8 cellular contexts compared by ENCODE assay signal in the genomic region with DNA sequence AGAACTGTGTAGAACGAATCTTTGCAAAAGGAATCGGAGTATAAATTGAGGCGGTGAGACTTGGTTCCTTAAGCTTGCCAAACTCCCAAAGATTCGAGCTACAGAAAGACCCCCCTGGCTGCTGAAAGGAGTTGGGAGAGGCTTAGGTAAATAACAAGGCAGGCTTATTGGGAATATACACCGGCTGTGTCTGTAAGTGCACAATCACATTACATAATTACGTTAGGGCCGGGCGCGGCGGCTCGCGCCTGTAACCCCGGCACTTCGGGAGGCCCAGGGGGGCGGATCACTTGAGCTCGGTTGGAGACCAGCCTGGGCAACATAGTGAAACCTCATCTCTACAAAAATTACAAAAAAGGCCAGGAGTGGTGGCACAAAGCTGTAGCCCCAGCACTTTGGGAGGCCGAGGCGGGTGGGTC. TPM values are rescaled to one million over a fixed set of nuclear protein-coding genes. Genes with fewer than 3 reads are reported as not detected.
DNase-seq lines count a peak whose midpoint lies in the region; ATAC-seq and TF ChIP-seq lines count a peak whose summit lies in the region.

No MANE protein-coding gene starts in this region.

- H3K4me3 ChIP-seq in hepatocyte = peak overlapping the region; percentile 38

- H3K27ac Mint-ChIP-seq in activated naive CD4-positive, alpha-beta T cell treated with anti-CD3 and anti-CD28 coated beads, Interleukin-2, amount 50 U/mL, for 24 hours = peak overlapping the region; percentile 95
- peak overlapping the region in 1 of 2 donors; percentile 94 for H3K27ac Mint-ChIP-seq in stimulated activated naive CD8-positive, alpha-beta T cell treated with anti-CD3 and anti-CD28 coated beads, Interleukin-15, amount 100 ng/mL, for 72 hours

- no peaks in the 10 kb centered on the region for H3K9me2 ChIP-seq in hepatocyte (replicated peaks; ENCODE audit: insufficient read depth)

- peak; percentile 30 for ATAC-seq in stimulated activated naive CD8-positive, alpha-beta T cell treated with anti-CD3 and anti-CD28 coated beads, Interleukin-15, amount 100 ng/mL, for 72 hours
- ATAC-seq in HG03108 (IDR thresholded peaks at IDR 0.05; ENCODE audit: unreplicated experiment) = no peak

- H3K36me3 ChIP-seq in hepatocyte (replicated peaks; ENCODE audit: insufficient read depth, low read depth) = no peaks in the 10 kb centered on the region

- 48% methylated on average over 18 of the region's 18 CpGs for WGBS in hepatocyte (ENCODE audit: low lambda C conversion rate, missing lambda C conversion rate)

- H4K20me1 ChIP-seq in hepatocyte (ENCODE audit: insufficient read depth, poor library complexity, severe bottlenecking) = no peaks in the 10 kb centered on the region

- peaks cover 1% of the 10 kb centered on the region for H3K27me3 Mint-ChIP-seq in activated naive CD4-positive, alpha-beta T cell treated with anti-CD3 and anti-CD28 coated beads, Interleukin-2, amount 50 U/mL, for 24 hours
- H3K27me3 Mint-ChIP-seq in stimulated activated naive CD8-positive, alpha-beta T cell treated with anti-CD3 and anti-CD28 coated beads, Interleukin-15, amount 100 ng/mL, for 72 hours = peaks cover 13% of the 10 kb centered on the region

- DNase-seq in DMS79 treated with DMSO at 0.1 percent for 48 hours (lab: John Stamatoyannopoulos, UW) = peak; percentile 74
- DNase-seq in MV-4-11 (lab: John Stamatoyannopoulos, UW) = peak; percentile 56
- peak; percentile 61 for DNase-seq in hepatocyte (ENCODE audit: low spot score)
- no peak for DNase-seq in stimulated activated naive CD8-positive, alpha-beta T cell treated with anti-CD3 and anti-CD28 coated beads, Interleukin-15, amount 100 ng/mL, for 72 hours
- no peak for DNase-seq in UCSD-AML1 (lab: John Stamatoyannopoulos, UW; ENCODE audit: unreplicated experiment)
- no peak for DNase-seq in SW 1271 (lab: John Stamatoyannopoulos, UW)

- peak overlapping the region; percentile 90 for H3K4me3 Mint-ChIP-seq in activated naive CD4-positive, alpha-beta T cell treated with anti-CD3 and anti-CD28 coated beads, Interleukin-2, amount 50 U/mL, for 24 hours
- H3K4me3 Mint-ChIP-seq in stimulated activated naive CD8-positive, alpha-beta T cell treated with anti-CD3 and anti-CD28 coated beads, Interleukin-15, amount 100 ng/mL, for 72 hours = peak overlapping the region; percentile 82 to 84

- peak overlapping the region; percentile 71 for H2AFZ ChIP-seq in hepatocyte

- H3K9me3 Mint-ChIP-seq in activated naive CD4-positive, alpha-beta T cell treated with anti-CD3 and anti-CD28 coated beads, Interleukin-2, amount 50 U/mL, for 24 hours = no peaks in the 10 kb centered on the region
- H3K9me3 Mint-ChIP-seq in stimulated activated naive CD8-positive, alpha-beta T cell treated with anti-CD3 and anti-CD28 coated beads, Interleukin-15, amount 100 ng/mL, for 72 hours = no peaks in the 10 kb centered on the region

- peak overlapping the region; percentile 84 for H3K4me2 ChIP-seq in hepatocyte

- H3K79me2 ChIP-seq in hepatocyte = no peaks in the 10 kb centered on the region

- H3K4me1 Mint-ChIP-seq in activated naive CD4-positive, alpha-beta T cell treated with anti-CD3 and anti-CD28 coated beads, Interleukin-2, amount 50 U/mL, for 24 hours = peaks cover 31% of the 10 kb centered on the region
- H3K4me1 Mint-ChIP-seq in stimulated activated naive CD8-positive, alpha-beta T cell treated with anti-CD3 and anti-CD28 coated beads, Interleukin-15, amount 100 ng/mL, for 72 hours = peaks cover 34% of the 10 kb centered on the region

- H3K36me3 Mint-ChIP-seq in activated naive CD4-positive, alpha-beta T cell treated with anti-CD3 and anti-CD28 coated beads, Interleukin-2, amount 50 U/mL, for 24 hours = no peaks in the 10 kb centered on the region

- H3K9me3 ChIP-seq in hepatocyte (ENCODE audit: low read depth) = no peaks in the 10 kb centered on the region

- peak overlapping the region; percentile 78 for H3K27ac ChIP-seq in hepatocyte

- H3K27me3 ChIP-seq in hepatocyte = no peaks in the 10 kb centered on the region

- no peak for TF ChIP-seq CTCF in hepatocyte (IDR thresholded peaks at IDR 0.05; ENCODE audit: poor library complexity)

- H3K4me1 ChIP-seq in hepatocyte (ENCODE audit: insufficient read depth) = no peaks in the 10 kb centered on the region

RNA-seq across cellular contexts. Expression of gene TMEM160, which starts 12.2 kb away (rescaled TPM):
- 21.1 and 31.0 TPM in 2 replicates for total RNA-seq in hepatocyte
- 71.7 and 91.7 TPM in 2 replicates for polyA plus RNA-seq in hepatocyte

RNA-seq across cellular contexts. Expression of gene NPAS1, which starts 16.6 kb away (rescaled TPM):
- total RNA-seq in hepatocyte = 0.20 and 0.23 TPM in 2 replicates
- 4.5 and 5.5 TPM in 2 replicates for polyA plus RNA-seq in hepatocyte

Comparison
In these comparisons a context has a peak if more than half of its experiments do, and no peak if none do; other contexts are left out.
1. DNase-seq: peak in DMS79 treated with DMSO at 0.1 percent for 48 hours (single experiment), MV-4-11 (single experiment) and hepatocyte (single experiment); none in stimulated activated naive CD8-positive, alpha-beta T cell treated with anti-CD3 and anti-CD28 coated beads, Interleukin-15, amount 100 ng/mL, for 72 hours (0 of 2), UCSD-AML1 (single experiment) and SW 1271 (0 of 2).